Comparison of ENCODE assay signal across 8 cellular contexts in genomic region chr6:108074359-108075144, GRCh38. TPM values are rescaled to one million over a fixed set of nuclear protein-coding genes. Genes with fewer than 3 reads are reported as not detected.
DNase-seq lines count a peak whose midpoint lies in the region; ATAC-seq, FAIRE-seq and TF ChIP-seq lines count a peak whose summit lies in the region.

OSTM1 (minus strand) TSS chr6:108074741; CDS start chr6:108074651, 90 bp downstream.

- TF ChIP-seq POLR2A in GM18951 (IDR thresholded peaks at IDR 0.05; ENCODE audit: extremely low read depth, insufficient read depth, insufficient read length), result peak; percentile 90

- peaks cover 0 to 2% of the 10 kb centered on the region in 2 donors for H3K36me3 ChIP-seq in kidney (ENCODE audit: control insufficient read depth in 1 of 2, insufficient read depth in 2 of 2, low read length in 2 of 2)

- peak within 1 kb of the TSS; percentile 67 to 77 for H3K27ac ChIP-seq in kidney (ENCODE audit: low read depth in 2 of 2, low read length in 2 of 2)

- ATAC-seq in HG03175 (IDR thresholded peaks at IDR 0.05; ENCODE audit: unreplicated experiment), result peak; percentile 95

- in situ Hi-C loops in GM18951 (cut with MboI; ENCODE audit: low sequenced_read_pairs, unreplicated experiment), result no loop called here

- peak within 1 kb of the TSS; percentile 81 to 87 for H3K9ac ChIP-seq in kidney (ENCODE audit: low read length in 2 of 2)

- H3K4me3 ChIP-seq in kidney (ENCODE audit: low read length in 2 of 2), result peak within 1 kb of the TSS; percentile 84 to 97

- DNase-seq in AG08396 (ENCODE audit: low spot score) (peak; percentile 99), NCI-H446 treated with DMSO at 0.1 percent for 48 hours (lab: John Stamatoyannopoulos, UW) (peak; percentile 56), cerebellar cortex (ENCODE audit: low spot score) (peak; percentile 80), kidney (peak; percentile 96)
- peak; percentile 97 for DNase-seq in activated CD4-positive, CD25-positive, alpha-beta regulatory T cell treated with anti-CD3 and anti-CD28 coated beads, Interleukin-2, amount 50 U/mL, for 72 hours
- DNase-seq in stimulated activated CD4-positive, alpha-beta T cell treated with anti-CD3 and anti-CD28 coated beads, Interleukin-15, amount 100 ng/mL, for 48 hours (ENCODE audit: low read depth in 2 of 2), result peak; percentile 80 to 94

- intact Hi-C loops in kidney (cut with DNase I), result no loop called here

- H3K4me1 ChIP-seq in kidney (ENCODE audit: control insufficient read depth in 1 of 2, insufficient read depth in 1 of 2, low read depth in 1 of 2, low read length in 2 of 2), result peaks cover 3 to 6% of the 10 kb centered on the region in 2 donors

- TF ChIP-seq CTCF in kidney (IDR thresholded peaks at IDR 0.05; ENCODE audit: borderline replicate concordance, extremely low read depth, insufficient read depth), result no peak

- H3K9me3 ChIP-seq in kidney (ENCODE audit: control insufficient read depth in 1 of 2, low read length in 2 of 2), result no peaks in the 10 kb centered on the region

- no peak for FAIRE-seq in kidney (lab: Jason Lieb, UNC)

RNA-seq across cellular contexts. Expression of gene OSTM1, which starts in this region (rescaled TPM):
- total RNA-seq in kidney, result 34.5 TPM
- 19.8 TPM for polyA plus RNA-seq in kidney (ENCODE audit: insufficient read depth, low read depth, low replicate concordance)

Comparison
In these comparisons a context has a peak if more than half of its experiments do, and no peak if none do; other contexts are left out.
1. Peak in every context shown above with its lines: DNase-seq, ATAC-seq, H3K4me3 ChIP-seq and H3K27ac ChIP-seq.